8 cellular contexts compared by ENCODE assay signal in the genomic region with DNA sequence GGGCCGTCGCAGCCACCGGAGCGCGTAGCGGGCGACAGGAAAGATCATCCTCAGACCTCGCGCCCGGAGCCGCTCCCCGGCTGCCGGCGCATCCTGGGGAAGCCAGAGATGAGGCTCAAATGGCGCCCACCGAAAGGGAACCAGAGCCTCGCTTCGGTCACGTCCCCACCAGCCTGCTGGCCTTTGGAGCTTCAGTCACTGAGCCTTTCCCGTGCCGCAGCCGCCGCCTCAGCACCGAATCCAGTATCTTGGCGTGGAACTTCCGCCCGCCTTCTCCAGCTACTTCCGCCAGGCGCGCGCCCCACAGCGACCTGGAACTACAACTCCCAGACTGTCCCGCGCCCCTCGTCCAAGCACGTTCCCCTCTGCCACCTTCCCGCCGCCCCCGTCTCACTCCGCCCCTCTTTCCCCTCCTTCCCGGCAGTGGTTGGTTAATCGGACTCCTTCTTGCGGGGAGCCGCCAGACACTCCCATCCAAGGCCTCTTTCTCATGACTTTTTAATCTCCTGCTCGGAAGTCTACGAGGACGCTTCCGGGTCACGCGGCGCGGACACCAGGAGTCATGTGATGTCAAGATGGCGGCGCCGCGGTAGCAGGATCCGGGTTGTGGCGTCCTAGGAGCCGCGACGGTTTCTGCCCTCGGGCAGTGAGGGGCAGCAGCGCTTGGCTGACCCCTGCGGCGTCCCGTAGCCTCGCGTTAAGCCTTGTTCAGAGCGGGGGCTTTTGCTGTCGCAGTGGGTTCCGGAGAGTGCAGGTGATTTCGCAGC.
DNase-seq lines count a peak whose midpoint lies in the region; ATAC-seq lines count a peak whose summit lies in the region.

Gene SMCR8 (plus strand): TSS at position 563 of the 767 bp plus-strand sequence. CDS start 497 bp downstream, outside the sequence.
A gene with protein sequence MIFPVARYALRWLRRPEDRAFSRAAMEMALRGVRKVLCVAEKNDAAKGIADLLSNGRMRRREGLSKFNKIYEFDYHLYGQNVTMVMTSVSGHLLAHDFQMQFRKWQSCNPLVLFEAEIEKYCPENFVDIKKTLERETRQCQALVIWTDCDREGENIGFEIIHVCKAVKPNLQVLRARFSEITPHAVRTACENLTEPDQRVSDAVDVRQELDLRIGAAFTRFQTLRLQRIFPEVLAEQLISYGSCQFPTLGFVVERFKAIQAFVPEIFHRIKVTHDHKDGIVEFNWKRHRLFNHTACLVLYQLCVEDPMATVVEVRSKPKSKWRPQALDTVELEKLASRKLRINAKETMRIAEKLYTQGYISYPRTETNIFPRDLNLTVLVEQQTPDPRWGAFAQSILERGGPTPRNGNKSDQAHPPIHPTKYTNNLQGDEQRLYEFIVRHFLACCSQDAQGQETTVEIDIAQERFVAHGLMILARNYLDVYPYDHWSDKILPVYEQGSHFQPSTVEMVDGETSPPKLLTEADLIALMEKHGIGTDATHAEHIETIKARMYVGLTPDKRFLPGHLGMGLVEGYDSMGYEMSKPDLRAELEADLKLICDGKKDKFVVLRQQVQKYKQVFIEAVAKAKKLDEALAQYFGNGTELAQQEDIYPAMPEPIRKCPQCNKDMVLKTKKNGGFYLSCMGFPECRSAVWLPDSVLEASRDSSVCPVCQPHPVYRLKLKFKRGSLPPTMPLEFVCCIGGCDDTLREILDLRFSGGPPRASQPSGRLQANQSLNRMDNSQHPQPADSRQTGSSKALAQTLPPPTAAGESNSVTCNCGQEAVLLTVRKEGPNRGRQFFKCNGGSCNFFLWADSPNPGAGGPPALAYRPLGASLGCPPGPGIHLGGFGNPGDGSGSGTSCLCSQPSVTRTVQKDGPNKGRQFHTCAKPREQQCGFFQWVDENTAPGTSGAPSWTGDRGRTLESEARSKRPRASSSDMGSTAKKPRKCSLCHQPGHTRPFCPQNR (minus strand): TSS at position 264 of the 767 bp plus-strand sequence. CDS start 216 bp downstream, at position 48.

- H3K4me2 ChIP-seq in BLaER1 treated with 17β-estradiol and CSF1 and Interleukin-3, amounts not matched to agents 10 nM and 100 nM = peak within 1 kb of the TSS; percentile 92 to 99 (median 96)

- H3K9ac ChIP-seq in BLaER1 treated with 17β-estradiol and CSF1 and Interleukin-3, amounts not matched to agents 10 nM and 100 nM = peak within 1 kb of the TSS; percentile 85 to 99 (median 96)

- ATAC-seq in GM19351 (IDR thresholded peaks at IDR 0.05; ENCODE audit: unreplicated experiment) (peak; percentile 85), HG03521 (IDR thresholded peaks at IDR 0.05; ENCODE audit: unreplicated experiment) (peak; percentile 81)

- H3K36me3 ChIP-seq in BLaER1 treated with 17β-estradiol and CSF1 and Interleukin-3, amounts not matched to agents 10 nM and 100 nM = peaks cover 40 to 72% (median 61%) of the 10 kb centered on the region in 11 experiments

- H4K20me1 ChIP-seq in BLaER1 treated with 17β-estradiol and CSF1 and Interleukin-3, amounts not matched to agents 10 nM and 100 nM = peaks cover 57 to 82% (median 75%) of the 10 kb centered on the region in 11 experiments

- DNase-seq in NCI-H748 (lab: John Stamatoyannopoulos, UW; ENCODE audit: unreplicated experiment) (peak; percentile 97), dedifferentiated amniotic fluid mesenchymal stem cell (ENCODE audit: extremely low spot score) (peak; percentile 99), left kidney (ENCODE audit: low read depth, low spot score) (peak; percentile 99)
- peak; percentile 97 for DNase-seq in activated CD4-positive, alpha-beta T cell treated with anti-CD3 and anti-CD28 coated beads, Interleukin-2, amount 50 U/mL, for 1 hour
- peak; percentile 98 to 99 for DNase-seq in stimulated activated CD4-positive, alpha-beta T cell treated with anti-CD3 and anti-CD28 coated beads, Interleukin-2, amount 100 ng/mL, for 24 hours

- no peaks in the 10 kb centered on the region for H3K27me3 ChIP-seq in BLaER1 treated with 17β-estradiol and CSF1 and Interleukin-3, amounts not matched to agents 10 nM and 100 nM

- peaks cover 58 to 76% (median 68%) of the 10 kb centered on the region in 10 experiments for H3K4me1 ChIP-seq in BLaER1 treated with 17β-estradiol and CSF1 and Interleukin-3, amounts not matched to agents 10 nM and 100 nM

- H3K9me3 ChIP-seq in BLaER1 treated with 17β-estradiol and CSF1 and Interleukin-3, amounts not matched to agents 10 nM and 100 nM (replicated peaks in 1 of 11) = peaks cover 0 to 15% (median 0%) of the 10 kb centered on the region in 11 experiments; a peak in 4 of 22 replicates

- peak within 1 kb of the TSS; percentile 70 to 97 (median 88) for H3K4me3 ChIP-seq in BLaER1 treated with 17β-estradiol and CSF1 and Interleukin-3, amounts not matched to agents 10 nM and 100 nM

- peak within 1 kb of the TSS; percentile 91 to 100 (median 94) for H3K27ac ChIP-seq in BLaER1 treated with 17β-estradiol and CSF1 and Interleukin-3, amounts not matched to agents 10 nM and 100 nM

Comparison
In these comparisons a context has a peak if more than half of its experiments do, and no peak if none do; other contexts are left out.
1. Peak in every context shown above with its lines: DNase-seq, ATAC-seq, H3K4me3 ChIP-seq and H3K27ac ChIP-seq.